In genomic region chr6:31466466-31466865, GRCh38 we compare ENCODE assay signal across 21 cellular contexts. TPM values are rescaled to one million over a fixed set of nuclear protein-coding genes. Genes with fewer than 3 reads are reported as not detected.
DNase-seq lines count a peak whose midpoint lies in the region; ATAC-seq and TF ChIP-seq lines count a peak whose summit lies in the region.
"Had no signal": no experiment of that assay in that cellular context is flagged by ENCODE, and none has a peak within 500 bp of the region (broad histone marks: within the 10 kb centered on the region; RNA-seq: fewer than 3 reads in every experiment).

No MANE protein-coding gene starts in this region.

- in situ Hi-C loops in KBM-7 (cut with MboI; ENCODE audit: low pct_unique_long_range_greater_than_20kb, low sequenced_read_pairs), result no loop called here

- H3K36me3 ChIP-seq in MM.1S (replicated peaks; ENCODE audit: insufficient read depth, low read length), result no peaks in the 10 kb centered on the region
- H3K36me3 ChIP-seq: breast epithelium, colonic mucosa, tibial artery had no signal

- peaks cover 22% of the 10 kb centered on the region for H3K79me2 ChIP-seq in MM.1S (ENCODE audit: low read length)

- H2AFZ ChIP-seq in MM.1S (ENCODE audit: low read length), result no peak overlapping the region

- TF ChIP-seq CTCF in MM.1S (IDR thresholded peaks at IDR 0.05; ENCODE audit: low read length), result no peak

- H3K4me1 Mint-ChIP-seq in stimulated activated naive CD8-positive, alpha-beta T cell treated with anti-CD3 and anti-CD28 coated beads, Interleukin-15, amount 100 ng/mL, for 72 hours, result peaks cover 95% of the 10 kb centered on the region
- peaks cover 90 to 96% of the 10 kb centered on the region in 2 donors for H3K4me1 Mint-ChIP-seq in effector memory CD8-positive, alpha-beta T cell (ENCODE audit: low read depth in 2 of 2)

- H3K27me3 ChIP-seq in MM.1S (replicated peaks; ENCODE audit: insufficient read depth, low read length), result no peaks in the 10 kb centered on the region
- H3K27me3 ChIP-seq: breast epithelium, colonic mucosa, tibial artery had no signal

- H3F3A ChIP-seq in MM.1S (ENCODE audit: insufficient read depth, low read length), result peaks cover 5% of the 10 kb centered on the region; the same call in 1 of the 2 replicates

- no peaks in the 10 kb centered on the region for H3K27me3 Mint-ChIP-seq in stimulated activated naive CD8-positive, alpha-beta T cell treated with anti-CD3 and anti-CD28 coated beads, Interleukin-15, amount 100 ng/mL, for 72 hours
- H3K27me3 Mint-ChIP-seq in effector memory CD8-positive, alpha-beta T cell, result no peaks in the 10 kb centered on the region
- H3K27me3 Mint-ChIP-seq: stimulated activated naive CD8-positive, alpha-beta T cell treated with anti-CD3 and anti-CD28 coated beads, Interleukin-15, Interleukin-2, amounts not matched to agents 100 ng/mL and 50 ng/mL, for 24 hours had no signal

- no peak overlapping the region for H3K9ac ChIP-seq in MM.1S (ENCODE audit: low read length)

- DNase-seq in stimulated activated naive CD8-positive, alpha-beta T cell treated with anti-CD3 and anti-CD28 coated beads, Interleukin-15, amount 100 ng/mL, for 72 hours, result no peak
- DNase-seq in stimulated activated naive CD8-positive, alpha-beta T cell treated with anti-CD3 and anti-CD28 coated beads, Interleukin-15, Interleukin-2, amounts not matched to agents 100 U/mL and 50 U/mL, for 24 hours, result no peak
- no peak for DNase-seq in MM.1S
- DNase-seq in effector memory CD8-positive, alpha-beta T cell, result no peak
- no peak for DNase-seq in HK-2 (ENCODE audit: unreplicated experiment)
- DNase-seq in KBM-7, result no peak
- DNase-seq in dermis blood vessel endothelial cell, result no peak
- DNase-seq: activated CD4-positive, alpha-beta T cell treated with anti-CD3 and anti-CD28 coated beads for 48 hours; amniotic stem cell; colonic mucosa; COR-L47; DMS79; KG1; NCI-H187; NCI-H69; nucleus accumbens; small intestine; tibial artery had no signal

- H3K9me3 Mint-ChIP-seq in stimulated activated naive CD8-positive, alpha-beta T cell treated with anti-CD3 and anti-CD28 coated beads, Interleukin-15, amount 100 ng/mL, for 72 hours, result no peaks in the 10 kb centered on the region
- H3K9me3 Mint-ChIP-seq in effector memory CD8-positive, alpha-beta T cell, result no peaks in the 10 kb centered on the region
- H3K9me3 Mint-ChIP-seq: stimulated activated naive CD8-positive, alpha-beta T cell treated with anti-CD3 and anti-CD28 coated beads, Interleukin-15, Interleukin-2, amounts not matched to agents 100 ng/mL and 50 ng/mL, for 24 hours had no signal

- H3K27ac Mint-ChIP-seq in stimulated activated naive CD8-positive, alpha-beta T cell treated with anti-CD3 and anti-CD28 coated beads, Interleukin-15, amount 100 ng/mL, for 72 hours, result peak overlapping the region in 1 of 2 donors; percentile 23
- peak overlapping the region; percentile 100 for H3K27ac Mint-ChIP-seq in effector memory CD8-positive, alpha-beta T cell
- H3K27ac Mint-ChIP-seq: stimulated activated naive CD8-positive, alpha-beta T cell treated with anti-CD3 and anti-CD28 coated beads, Interleukin-15, Interleukin-2, amounts not matched to agents 100 ng/mL and 50 ng/mL, for 24 hours had no signal

- H3K4me2 ChIP-seq in MM.1S (ENCODE audit: low read depth, low read length), result no peak overlapping the region

- no peak for ATAC-seq in stimulated activated naive CD8-positive, alpha-beta T cell treated with anti-CD3 and anti-CD28 coated beads, Interleukin-15, amount 100 ng/mL, for 72 hours
- ATAC-seq in stimulated activated naive CD8-positive, alpha-beta T cell treated with anti-CD3 and anti-CD28 coated beads, Interleukin-15, Interleukin-2, amounts not matched to agents 100 U/mL and 50 U/mL, for 24 hours, result no peak
- ATAC-seq in effector memory CD8-positive, alpha-beta T cell (replicated peaks), result no peak

- no peak overlapping the region for H3K4me3 ChIP-seq in MM.1S (ENCODE audit: low read length)
- H3K4me3 ChIP-seq: breast epithelium, colonic mucosa, lung, tibial artery had no signal

- H3K27ac ChIP-seq in MM.1S (ENCODE audit: low read length), result 0 out of 2 replicates have a peak overlapping the region, but pooled peaks have one; percentile 21
- H3K27ac ChIP-seq: breast epithelium, colonic mucosa, tibial artery had no signal

- H3K36me3 Mint-ChIP-seq in effector memory CD8-positive, alpha-beta T cell (ENCODE audit: insufficient read depth), result peaks cover 77% of the 10 kb centered on the region

- peak overlapping the region; percentile 55 to 100 for H3K4me3 Mint-ChIP-seq in stimulated activated naive CD8-positive, alpha-beta T cell treated with anti-CD3 and anti-CD28 coated beads, Interleukin-15, amount 100 ng/mL, for 72 hours
- H3K4me3 Mint-ChIP-seq in effector memory CD8-positive, alpha-beta T cell, result peak overlapping the region; percentile 100

- H3K9me2 ChIP-seq in MM.1S (replicated peaks; ENCODE audit: insufficient read depth, low read length), result no peaks in the 10 kb centered on the region

- no peaks in the 10 kb centered on the region for H3K9me3 ChIP-seq in MM.1S (replicated peaks; ENCODE audit: insufficient read depth, low read length)
- H3K9me3 ChIP-seq: breast epithelium, colonic mucosa, tibial artery had no signal

- peaks cover 24% of the 10 kb centered on the region for H3K4me1 ChIP-seq in MM.1S (ENCODE audit: low read length)
- H3K4me1 ChIP-seq: breast epithelium had no signal

- no peaks in the 10 kb centered on the region for H4K20me1 ChIP-seq in MM.1S (ENCODE audit: insufficient read depth, low read length)

RNA-seq across cellular contexts. Expression of gene MICB, which starts 31.5 kb away (rescaled TPM):
- 14.5 and 29.3 TPM in 2 replicates for total RNA-seq in dermis blood vessel endothelial cell
